In genomic region chr2:153543639-153544071, GRCh38 we compare ENCODE assay signal across 10 cellular contexts.
A peak's percentile ranks its signal among the peaks of the same experiment; 100 is the strongest.
DNase-seq lines count a peak whose midpoint lies in the region; ATAC-seq lines count a peak whose summit lies in the region.
"Had no signal": no experiment of that assay in that cellular context is flagged by ENCODE, and none has a peak within 500 bp of the region (broad histone marks: within the 10 kb centered on the region; RNA-seq: fewer than 3 reads in every experiment).

No MANE protein-coding gene starts in this region.

- H3K9me3 Mint-ChIP-seq in T-helper 1 cell treated with Interleukin-12 subunit alpha and Interleukin-12 subunit beta and Interleukin-4 antibody, amounts not matched to agents 30 μg/mL and 1 μg/mL, for 36 hours, result peaks cover 16% of the 10 kb centered on the region

- H2AK5ac ChIP-seq in trophoblast cell (ENCODE audit: low read length), result no peak overlapping the region

- H3K27me3 Mint-ChIP-seq in T-helper 1 cell treated with Interleukin-12 subunit alpha and Interleukin-12 subunit beta and Interleukin-4 antibody, amounts not matched to agents 30 μg/mL and 1 μg/mL, for 36 hours (ENCODE audit: low read depth), result no peaks in the 10 kb centered on the region
- H3K27me3 Mint-ChIP-seq: progenitor cell of endocrine pancreas had no signal

- H3K23ac ChIP-seq in trophoblast cell (ENCODE audit: low read length), result no peak overlapping the region

- peaks cover 7% of the 10 kb centered on the region for H3K4me1 Mint-ChIP-seq in T-helper 1 cell treated with Interleukin-12 subunit alpha and Interleukin-12 subunit beta and Interleukin-4 antibody, amounts not matched to agents 30 μg/mL and 1 μg/mL, for 36 hours (ENCODE audit: low read depth)

- H2BK120ac ChIP-seq in trophoblast cell (ENCODE audit: insufficient read depth, low read length, poor library complexity), result no peak overlapping the region

- H2BK12ac ChIP-seq in trophoblast cell (ENCODE audit: low read length), result no peak overlapping the region

- H3K4me3 ChIP-seq in trophoblast cell (ENCODE audit: low read depth, low read length), result no peak overlapping the region

- no CpG with 5 or more reads among the region's 5 CpGs for WGBS in trophoblast cell (ENCODE audit: extremely low coverage, insufficient coverage, insufficient read length)

- H3K4me2 ChIP-seq in trophoblast cell (ENCODE audit: low read length), result no peak overlapping the region

- peak; percentile 53 for DNase-seq in A172 (ENCODE audit: low spot score)
- DNase-seq in COLO829 (ENCODE audit: low spot score), result no peak
- DNase-seq in NCI-H82 (lab: John Stamatoyannopoulos, UW), result no peak
- DNase-seq in trophoblast cell, result no peak
- DNase-seq in NCI-H524 treated with DMSO at 0.1 percent for 48 hours (lab: John Stamatoyannopoulos, UW), result no peak

- no peak overlapping the region for H4K8ac ChIP-seq in trophoblast cell (ENCODE audit: low read depth, low read length)

- H3K79me2 ChIP-seq in trophoblast cell (ENCODE audit: control insufficient read depth, insufficient read depth, low read length, poor library complexity), result no peaks in the 10 kb centered on the region

- H4K12ac ChIP-seq in trophoblast cell (ENCODE audit: low read depth, low read length), result no peak overlapping the region

- no peak overlapping the region for H2AFZ ChIP-seq in trophoblast cell (ENCODE audit: insufficient read depth, low read length, poor library complexity)

- no peaks in the 10 kb centered on the region for H3K4me1 ChIP-seq in trophoblast cell (ENCODE audit: control insufficient read depth in 1 of 2, insufficient read depth in 2 of 2, low read length in 2 of 2)

- no peaks in the 10 kb centered on the region for H3K27me3 ChIP-seq in trophoblast cell (ENCODE audit: insufficient read depth, low read length)

- H2BK5ac ChIP-seq in trophoblast cell (ENCODE audit: low read depth, low read length, poor library complexity), result no peak overlapping the region

- H3K14ac ChIP-seq in trophoblast cell (ENCODE audit: low read length), result no peak overlapping the region

- no peak overlapping the region for H3K18ac ChIP-seq in trophoblast cell (ENCODE audit: low read length)

- H3K9me3 ChIP-seq in trophoblast cell (ENCODE audit: insufficient read depth, low read depth, low read length), result peaks cover 4% of the 10 kb centered on the region

- H3K4me3 Mint-ChIP-seq in T-helper 1 cell treated with Interleukin-12 subunit alpha and Interleukin-12 subunit beta and Interleukin-4 antibody, amounts not matched to agents 30 μg/mL and 1 μg/mL, for 36 hours, result no peak overlapping the region

- H3K36me3 Mint-ChIP-seq in T-helper 1 cell treated with Interleukin-12 subunit alpha and Interleukin-12 subunit beta and Interleukin-4 antibody, amounts not matched to agents 30 μg/mL and 1 μg/mL, for 36 hours (ENCODE audit: low read depth), result peaks cover 1% of the 10 kb centered on the region

- H3K27ac Mint-ChIP-seq in T-helper 1 cell treated with Interleukin-12 subunit alpha and Interleukin-12 subunit beta and Interleukin-4 antibody, amounts not matched to agents 30 μg/mL and 1 μg/mL, for 36 hours, result peak overlapping the region; percentile 41
- H3K27ac Mint-ChIP-seq: progenitor cell of endocrine pancreas had no signal

- no peak overlapping the region for H4K91ac ChIP-seq in trophoblast cell (ENCODE audit: low read depth, low read length)

- H3K27ac ChIP-seq in trophoblast cell (ENCODE audit: low read depth, low read length), result no peak overlapping the region
- H3K27ac ChIP-seq: C4-2B had no signal

- H3K4ac ChIP-seq in trophoblast cell (ENCODE audit: low read depth, low read length), result no peak overlapping the region

- no peak overlapping the region for H3K9ac ChIP-seq in trophoblast cell (ENCODE audit: low read length)

- no peaks in the 10 kb centered on the region for H3K79me1 ChIP-seq in trophoblast cell (ENCODE audit: low read length)

- ATAC-seq in GM19463 (IDR thresholded peaks at IDR 0.05; ENCODE audit: unreplicated experiment) (peak; percentile 72), HG03469 (IDR thresholded peaks at IDR 0.05; ENCODE audit: unreplicated experiment) (peak; percentile 69)

- H3K36me3 ChIP-seq in trophoblast cell (ENCODE audit: control insufficient read depth in 1 of 2, insufficient read depth in 2 of 2, low read length in 2 of 2), result no peaks in the 10 kb centered on the region
